Comparison of ENCODE assay signal across 14 cellular contexts in genomic region chr3:94028093-94028837, GRCh38. TPM values are rescaled to one million over a fixed set of nuclear protein-coding genes. Genes with fewer than 3 reads are reported as not detected.
DNase-seq lines count a peak whose midpoint lies in the region; ATAC-seq and TF ChIP-seq lines count a peak whose summit lies in the region.
"Had no signal": no experiment of that assay in that cellular context is flagged by ENCODE, and none has a peak within 500 bp of the region (broad histone marks: within the 10 kb centered on the region; RNA-seq: fewer than 3 reads in every experiment).

Gene STX19 (minus strand): TSS chr3:94028597. CDS start chr3:94015269, 13,328 bp downstream.

- 92 to 94% methylated on average over 8 of the region's 8 CpGs for WGBS in GM23248 (ENCODE audit: low coverage in 1 of 2, low lambda C conversion rate in 2 of 2, missing lambda C conversion rate in 2 of 2), 2 experiments

- intact Hi-C loops in HCT116 (cut with micrococcal nuclease), result no loop called here

- H3K4me1 ChIP-seq in HCT116 (ENCODE audit: control insufficient read depth in 1 of 2, insufficient read depth in 2 of 2, low read length in 2 of 2) (peaks cover 6% of the 10 kb centered on the region in 2 experiments), duodenal mucosa (ENCODE audit: control insufficient read depth in 1 of 2, insufficient read depth in 2 of 2, low read length in 2 of 2) (no peaks in the 10 kb centered on the region), GM23248 (ENCODE audit: insufficient read depth) (no peaks in the 10 kb centered on the region)

- no peak for TF ChIP-seq RAD21 in HCT116 (IDR thresholded peaks at IDR 0.05; ENCODE audit: low read depth)

- H3K9me3 ChIP-seq in HCT116 (ENCODE audit: control insufficient read depth in 1 of 2, insufficient read depth in 1 of 2, low read depth in 1 of 2, low read length in 2 of 2) (no peaks in the 10 kb centered on the region), duodenal mucosa (ENCODE audit: control insufficient read depth in 1 of 2, low read length in 2 of 2) (no peaks in the 10 kb centered on the region), GM23248 (ENCODE audit: low read depth) (no peaks in the 10 kb centered on the region)

- peaks cover 6% of the 10 kb centered on the region for H3K36me3 Mint-ChIP-seq in progenitor cell of endocrine pancreas (ENCODE audit: insufficient read depth)
- H3K36me3 Mint-ChIP-seq in stimulated activated memory B cell treated with anti-CD40 and anti-IgM and Interleukin-4, amounts not matched to agents 10 μg/mL and 1 μg/mL and 100 μg/mL, for 72 hours, result peaks cover 6% of the 10 kb centered on the region

- H4K20me1 ChIP-seq in HCT116 (ENCODE audit: insufficient read depth) (no peaks in the 10 kb centered on the region), GM23248 (ENCODE audit: insufficient read depth) (no peaks in the 10 kb centered on the region)

- H3K27me3 Mint-ChIP-seq in progenitor cell of endocrine pancreas, result no peaks in the 10 kb centered on the region
- no peaks in the 10 kb centered on the region for H3K27me3 Mint-ChIP-seq in stimulated activated memory B cell treated with anti-CD40 and anti-IgM and Interleukin-4, amounts not matched to agents 10 μg/mL and 1 μg/mL and 100 μg/mL, for 72 hours

- no peaks in the 10 kb centered on the region for H3K27me3 ChIP-seq in HCT116 (ENCODE audit: insufficient read depth, low read length)
- H3K27me3 ChIP-seq in duodenal mucosa (ENCODE audit: control insufficient read depth in 1 of 2, insufficient read depth in 2 of 2, low read length in 2 of 2), result no peaks in the 10 kb centered on the region
- H3K27me3 ChIP-seq in GM23248 (replicated peaks; ENCODE audit: insufficient read depth), result no peaks in the 10 kb centered on the region

- no peaks in the 10 kb centered on the region for H3K36me3 ChIP-seq in HCT116 (ENCODE audit: control insufficient read depth in 1 of 2, insufficient read depth in 2 of 2, low read length in 2 of 2)
- no peaks in the 10 kb centered on the region for H3K36me3 ChIP-seq in duodenal mucosa (ENCODE audit: control insufficient read depth in 1 of 2, insufficient read depth in 2 of 2, low read length in 2 of 2)
- H3K36me3 ChIP-seq in GM23248 (ENCODE audit: low read depth), result no peaks in the 10 kb centered on the region

- H3K9me2 ChIP-seq in HCT116 (ENCODE audit: insufficient read depth), result no peaks in the 10 kb centered on the region
- H3K9me2 ChIP-seq in GM23248 (ENCODE audit: insufficient read depth), result no peaks in the 10 kb centered on the region

- RAD21 ChIA-PET in HCT116 (lab: Charles Lee; ENCODE audit: low non-redundant PET in 1 of 2, low total read pairs in 2 of 2, uncharacterized antibody in 2 of 2, unreplicated experiment in 2 of 2), result no interaction called here

- H3K4me1 Mint-ChIP-seq in progenitor cell of endocrine pancreas (ENCODE audit: low read depth), result peaks cover 6% of the 10 kb centered on the region
- H3K4me1 Mint-ChIP-seq in stimulated activated memory B cell treated with anti-CD40 and anti-IgM and Interleukin-4, amounts not matched to agents 10 μg/mL and 1 μg/mL and 100 μg/mL, for 72 hours, result no peaks in the 10 kb centered on the region

- no peak for ATAC-seq in HCT116
- no peak for ATAC-seq in HG02840 (IDR thresholded peaks at IDR 0.05; ENCODE audit: low FRiP score, unreplicated experiment)
- no peak for ATAC-seq in stimulated activated memory B cell treated with anti-CD40 and anti-IgM and Interleukin-4, amounts not matched to agents 10 μg/mL and 1 μg/mL and 100 μg/mL, for 72 hours
- ATAC-seq: activated T-cell treated with anti-CD3 and anti-CD28 coated beads, Interleukin-2, amount 50 U/mL, for 72 hours had no signal

- peak within 1 kb of the TSS; percentile 79 for H3K27ac Mint-ChIP-seq in progenitor cell of endocrine pancreas
- no peak within 1 kb of the TSS for H3K27ac Mint-ChIP-seq in stimulated activated memory B cell treated with anti-CD40 and anti-IgM and Interleukin-4, amounts not matched to agents 10 μg/mL and 1 μg/mL and 100 μg/mL, for 72 hours
- H3K27ac Mint-ChIP-seq: activated T-cell treated with anti-CD3 and anti-CD28 coated beads, Interleukin-2, amount 50 U/mL, for 72 hours had no signal

- H3K4me3 Mint-ChIP-seq in progenitor cell of endocrine pancreas (ENCODE audit: low read depth), result peak within 1 kb of the TSS; percentile 43
- H3K4me3 Mint-ChIP-seq in stimulated activated memory B cell treated with anti-CD40 and anti-IgM and Interleukin-4, amounts not matched to agents 10 μg/mL and 1 μg/mL and 100 μg/mL, for 72 hours, result no peak within 1 kb of the TSS
- H3K4me3 Mint-ChIP-seq: activated T-cell treated with anti-CD3 and anti-CD28 coated beads, Interleukin-2, amount 50 U/mL, for 72 hours had no signal

- POLR2A ChIA-PET in HCT116 (lab: Charles Lee), result interaction anchor here (1.3 kb wide), 1 partner anchor 35 kb away, joined by 10 read pairs; the partner anchor contains the start of genes DHFR2 and NSUN3

- H3K9ac ChIP-seq in HCT116 (ENCODE audit: low read length), result no peak within 1 kb of the TSS
- H3K9ac ChIP-seq in duodenal mucosa (ENCODE audit: low read depth in 1 of 2, low read length in 2 of 2), result peak within 1 kb of the TSS; percentile 50 to 55
- no peak within 1 kb of the TSS for H3K9ac ChIP-seq in GM23248

- H2AFZ ChIP-seq in HCT116 (ENCODE audit: low read depth, low read length, poor library complexity, severe bottlenecking) (no peak within 1 kb of the TSS), GM23248 (no peak within 1 kb of the TSS)

- H3K79me2 ChIP-seq in HCT116 (ENCODE audit: insufficient read depth, low read length), result no peaks in the 10 kb centered on the region
- H3K79me2 ChIP-seq in GM23248 (ENCODE audit: insufficient read depth), result no peaks in the 10 kb centered on the region

- H3K4me2 ChIP-seq in HCT116 (ENCODE audit: low read length) (peak within 1 kb of the TSS; percentile 34), GM23248 (ENCODE audit: unreplicated experiment) (no peak within 1 kb of the TSS)

- H3K4me3 ChIP-seq in HCT116 (replicated peaks in 1 of 2; ENCODE audit: low read depth in 1 of 2, low read length in 2 of 2) (no peak within 1 kb of the TSS), duodenal mucosa (ENCODE audit: low read depth in 1 of 2, low read length in 2 of 2) (peak within 1 kb of the TSS; percentile 50 to 71), GM23248 (no peak within 1 kb of the TSS)

- no peak within 1 kb of the TSS for H3K27ac ChIP-seq in HCT116 (ENCODE audit: low read depth, low read length)
- no peak within 1 kb of the TSS for H3K27ac ChIP-seq in duodenal mucosa (ENCODE audit: low read depth, low read length)
- no peak within 1 kb of the TSS for H3K27ac ChIP-seq in GM23248

- BruUV-seq in HCT116 (replicated peaks; lab: Mats Ljungman, UMichigan), result no TSS peak

- no peak for TF ChIP-seq POLR2A in HCT116 (IDR thresholded peaks at IDR 0.05; ENCODE audit: borderline replicate concordance, extremely low read depth, insufficient read depth, insufficient read length)

- H3F3A ChIP-seq in GM23248 (ENCODE audit: insufficient read depth), result no peaks in the 10 kb centered on the region

- TF ChIP-seq CTCF in HCT116 (IDR thresholded peaks at IDR 0.05 in 2 of 3, conservative IDR thresholded peaks at IDR 0.05 in 1 of 3; ENCODE audit: borderline replicate concordance in 1 of 3, insufficient read depth in 1 of 3, low read depth in 2 of 3, low read length in 2 of 3) (no peak), progenitor cell of endocrine pancreas (IDR thresholded peaks at IDR 0.05; ENCODE audit: unreplicated experiment) (no peak)

- in situ Hi-C loops in GM23248 (cut with MboI), result no loop called here

- peak; percentile 2 for DNase-seq in HCT116 (ENCODE audit: low read depth, low spot score)
- peak; percentile 75 to 90 for DNase-seq in NCI-H2081 (lab: John Stamatoyannopoulos, UW)
- DNase-seq in progenitor cell of endocrine pancreas (ENCODE audit: low spot score, unreplicated experiment), result no peak
- no peak for DNase-seq in GM23248
- no peak for DNase-seq in effector CD8-positive, alpha-beta T cell (lab: John Stamatoyannopoulos, UW)
- DNase-seq: activated T-cell treated with anti-CD3 and anti-CD28 coated beads, Interleukin-2, amount 50 U/mL, for 72 hours; C1 segment of cervical spinal cord; stimulated activated CD4-positive, alpha-beta T cell treated with anti-CD3 and anti-CD28 coated beads, Interleukin-4, amount 100 ng/mL, for 24 hours; stimulated activated naive CD4-positive, alpha-beta T cell treated with Interleukin-2 at 50 U/mL for 16 hours had no signal

- peaks cover 5% of the 10 kb centered on the region for H3K9me3 Mint-ChIP-seq in progenitor cell of endocrine pancreas (ENCODE audit: low read depth)
- no peaks in the 10 kb centered on the region for H3K9me3 Mint-ChIP-seq in stimulated activated memory B cell treated with anti-CD40 and anti-IgM and Interleukin-4, amounts not matched to agents 10 μg/mL and 1 μg/mL and 100 μg/mL, for 72 hours
- H3K9me3 Mint-ChIP-seq: activated T-cell treated with anti-CD3 and anti-CD28 coated beads, Interleukin-2, amount 50 U/mL, for 72 hours had no signal

- CTCF ChIA-PET in HCT116 (lab: Charles Lee), result interaction anchor here (1.3 to 1.9 kb wide), 2 partner anchors 9 to 41 kb away, joined by 6 read pairs; no protein-coding TSS in a partner anchor

TF ChIP-seq in HCT116, 20 proteins besides CTCF, POLR2A, EP300 and RAD21:
- TF ChIP-seq POLR2AphosphoS5 (IDR thresholded peaks at IDR 0.05; ENCODE audit: low read depth, low read length) (no peak), SP1 (IDR thresholded peaks at IDR 0.05; ENCODE audit: low read depth) (peak; percentile 16; the same call in 1 of the 2 replicates)

RNA-seq across cellular contexts. Expression of gene STX19, which starts in this region (rescaled TPM):
- total RNA-seq in HCT116 (2021; ENCODE audit: unreplicated experiment) (not detected), progenitor cell of endocrine pancreas (not detected in 2 replicates)
- polyA plus RNA-seq in HCT116 (2012), result 0.05 TPM in 1 of 2 replicates, not detected in the other
- not detected in 2 replicates for total RNA-seq in GM23248 (2014; rRNA removed; shearing (Covaris generic))
- polyA plus RNA-seq in GM23248 (2016; fragmentation: Nextera tagmentation; extraction: Ambion mirVana), result not detected in 2 replicates
- total RNA-seq: activated T-cell treated with anti-CD3 and anti-CD28 coated beads, Interleukin-2, amount 50 U/mL, for 72 hours; astrocyte; lung microvascular endothelial cell had no signal

Comparison
In these comparisons a context has a peak if more than half of its experiments do, and no peak if none do; other contexts are left out.
1. Peak in DNase-seq and H3K4me2 ChIP-seq in HCT116; RNA of the gene not detected or under 1 TPM.
2. DNase-seq: peak in NCI-H2081 (2 of 2); none in progenitor cell of endocrine pancreas (single experiment), GM23248 (single experiment) and effector CD8-positive, alpha-beta T cell (single experiment).
3. H3K4me3 ChIP-seq: peak in duodenal mucosa (2 of 2); none in HCT116 (0 of 2) and GM23248 (single experiment).
4. H3K9ac ChIP-seq: peak in duodenal mucosa (2 of 2); none in HCT116 (single experiment) and GM23248 (single experiment).